ENCODE assay signal across 1 cellular context in genomic region chr7:27164381-27165088, GRCh38.
TF ChIP-seq lines count a peak whose summit lies in the region.

No MANE protein-coding gene starts in this region.

TF ChIP-seq in HCT116, 20 proteins besides CTCF, POLR2A, EP300 and RAD21 (continued from another document):
- TF ChIP-seq EZH2 (IDR thresholded peaks at IDR 0.05): no peak
- TF ChIP-seq JUND (IDR thresholded peaks at IDR 0.05): no peak
- no peak for TF ChIP-seq MAX (IDR thresholded peaks at IDR 0.05)
- TF ChIP-seq CBX3 (IDR thresholded peaks at IDR 0.05; ENCODE audit: low read depth): no peak
- TF ChIP-seq, protein P1, sequence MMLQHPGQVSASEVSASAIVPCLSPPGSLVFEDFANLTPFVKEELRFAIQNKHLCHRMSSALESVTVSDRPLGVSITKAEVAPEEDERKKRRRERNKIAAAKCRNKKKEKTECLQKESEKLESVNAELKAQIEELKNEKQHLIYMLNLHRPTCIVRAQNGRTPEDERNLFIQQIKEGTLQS (IDR thresholded peaks at IDR 0.05): no peak
- TF ChIP-seq FOSL1 (IDR thresholded peaks at IDR 0.05; ENCODE audit: low read depth): no peak
TF ChIP-seq in HCT116: peak in this region for 0.
